13 cellular contexts compared by ENCODE assay signal in genomic region chr18:54389143-54389505, GRCh38. TPM values are rescaled to one million over a fixed set of nuclear protein-coding genes. Genes with fewer than 3 reads are reported as not detected.
DNase-seq lines count a peak whose midpoint lies in the region; ATAC-seq, FAIRE-seq and TF ChIP-seq lines count a peak whose summit lies in the region.
"Had no signal": no experiment of that assay in that cellular context is flagged by ENCODE, and none has a peak within 500 bp of the region (broad histone marks: within the 10 kb centered on the region; RNA-seq: fewer than 3 reads in every experiment).

No MANE protein-coding gene starts in this region.

- intact Hi-C loops in HCT116 (cut with micrococcal nuclease) = loop anchor here (5.0 kb wide), 1 partner anchor 117 kb away; no protein-coding TSS in a partner anchor
- intact Hi-C loops in Panc1 (cut with micrococcal nuclease; ENCODE audit: unreplicated experiment) = no loop called here

- H3K9me3 ChIP-seq in HCT116 (ENCODE audit: control insufficient read depth in 1 of 2, insufficient read depth in 1 of 2, low read depth in 1 of 2, low read length in 2 of 2) (no peaks in the 10 kb centered on the region), Panc1 (ENCODE audit: control insufficient read depth, insufficient read depth, low read depth, low read length) (no peaks in the 10 kb centered on the region), mesodermal cell (ENCODE audit: control insufficient read depth, low read length) (peaks cover 16% of the 10 kb centered on the region)
- H3K9me3 ChIP-seq: colonic mucosa, right atrium auricular region had no signal

- H3K27ac ChIP-seq in HCT116 (ENCODE audit: low read depth, low read length) = peak overlapping the region; percentile 75
- H3K27ac ChIP-seq in Panc1 (ENCODE audit: low read length) = 0 out of 2 replicates have a peak overlapping the region, but pooled peaks have one; percentile 19
- peak overlapping the region; percentile 94 for H3K27ac ChIP-seq in mesodermal cell (ENCODE audit: low read depth, low read length, severe bottlenecking)
- H3K27ac ChIP-seq: colonic mucosa, foreskin keratinocyte, right atrium auricular region had no signal

- CTCF ChIA-PET in HCT116 (lab: Charles Lee) (no interaction called here), Panc1 (lab: Charles Lee) (interaction anchor here (0.6 kb wide), 2 partner anchors 48 to 242 kb away, joined by 5 to 6 read pairs; no protein-coding TSS in a partner anchor)

- TF ChIP-seq RAD21 in HCT116 (IDR thresholded peaks at IDR 0.05; ENCODE audit: low read depth) = no peak

- H3K79me2 ChIP-seq in HCT116 (ENCODE audit: insufficient read depth, low read length) = no peaks in the 10 kb centered on the region

- TF ChIP-seq CTCF in HCT116 (IDR thresholded peaks at IDR 0.05 in 2 of 3, conservative IDR thresholded peaks at IDR 0.05 in 1 of 3; ENCODE audit: borderline replicate concordance in 1 of 3, insufficient read depth in 1 of 3, low read depth in 2 of 3, low read length in 2 of 3) (no peak), Panc1 (IDR thresholded peaks at IDR 0.05) (no peak)

- peak overlapping the region in 1 of 2 experiments; percentile 43; a peak in 2 of 4 replicates for H3K4me3 ChIP-seq in HCT116 (replicated peaks in 1 of 2; ENCODE audit: low read depth in 1 of 2, low read length in 2 of 2)
- H3K4me3 ChIP-seq in Panc1 (ENCODE audit: low read depth in 2 of 2, low read length in 2 of 2) = no peak overlapping the region
- H3K4me3 ChIP-seq in mesodermal cell (ENCODE audit: extremely low read depth, insufficient read depth, low read length, poor library complexity, severe bottlenecking) = no peak overlapping the region
- H3K4me3 ChIP-seq: colonic mucosa, right atrium auricular region had no signal

- ATAC-seq in GM18511 (IDR thresholded peaks at IDR 0.05; ENCODE audit: unreplicated experiment) (peak; percentile 19), HCT116 (peak; percentile 31), Panc1 (0 out of 2 replicates have a peak, but pooled peaks have one; percentile 9)

- no peak for DNase-seq in HCT116 (ENCODE audit: low read depth, low spot score)
- DNase-seq in Panc1 (ENCODE audit: low read depth, low spot score) = no peak
- no peak for DNase-seq in hypothalamus (lab: John Stamatoyannopoulos, UW)
- DNase-seq in dedifferentiated amniotic fluid mesenchymal stem cell (ENCODE audit: extremely low spot score) = no peak
- no peak for DNase-seq in urothelium cell line (ENCODE audit: low spot score)

- in situ Hi-C loops in Panc1 (cut with HindIII; ENCODE audit: low pct_unique_long_range_greater_than_20kb, low sequenced_read_pairs) = no loop called here

- RAD21 ChIA-PET in HCT116 (lab: Charles Lee; ENCODE audit: low non-redundant PET in 1 of 2, low total read pairs in 2 of 2, uncharacterized antibody in 2 of 2, unreplicated experiment in 2 of 2) = interaction anchor here in 1 of 2 experiments (0.7 kb wide), 1 partner anchor 282 kb away, joined by 3 read pairs; no protein-coding TSS in a partner anchor

- FAIRE-seq in urothelium cell line (lab: Jason Lieb, UNC) = no peak

- no TSS peak for BruUV-seq in HCT116 (replicated peaks; lab: Mats Ljungman, UMichigan)
- BruUV-seq in Panc1 (replicated peaks; lab: Mats Ljungman, UMichigan) = no TSS peak

- H3K36me3 ChIP-seq in HCT116 (ENCODE audit: control insufficient read depth in 1 of 2, insufficient read depth in 2 of 2, low read length in 2 of 2) (no peaks in the 10 kb centered on the region), Panc1 (ENCODE audit: control insufficient read depth, insufficient read depth, low read length) (no peaks in the 10 kb centered on the region), mesodermal cell (ENCODE audit: control insufficient read depth, insufficient read depth, low read length) (no peaks in the 10 kb centered on the region)
- H3K36me3 ChIP-seq: colonic mucosa, right atrium auricular region had no signal

- TF ChIP-seq POLR2A in HCT116 (IDR thresholded peaks at IDR 0.05; ENCODE audit: borderline replicate concordance, extremely low read depth, insufficient read depth, insufficient read length) = no peak

- H2AFZ ChIP-seq in HCT116 (ENCODE audit: low read depth, low read length, poor library complexity, severe bottlenecking) = peak overlapping the region; percentile 29

- peak overlapping the region; percentile 76 for H3K4me2 ChIP-seq in HCT116 (ENCODE audit: low read length)

- H3K4me1 ChIP-seq in HCT116 (ENCODE audit: control insufficient read depth in 1 of 2, insufficient read depth in 2 of 2, low read length in 2 of 2) (peaks cover 23 to 37% of the 10 kb centered on the region in 2 experiments), Panc1 (ENCODE audit: control insufficient read depth, insufficient read depth, low read length) (peaks cover 4% of the 10 kb centered on the region; the same call in 1 of the 2 replicates), mesodermal cell (ENCODE audit: control insufficient read depth, insufficient read depth, low read length, poor library complexity, severe bottlenecking) (peaks cover 30% of the 10 kb centered on the region)
- H3K4me1 ChIP-seq: colonic mucosa, right atrium auricular region had no signal

- no peaks in the 10 kb centered on the region for H3K9me2 ChIP-seq in HCT116 (ENCODE audit: insufficient read depth)

- WGBS in mesodermal cell (ENCODE audit: insufficient coverage in 2 of 2), 2 experiments = no CpG with 5 or more reads among the region's 2 CpGs

- POLR2A ChIA-PET in HCT116 (lab: Charles Lee) (no interaction called here), Panc1 (lab: Charles Lee) (no interaction called here)

- peak overlapping the region; percentile 54 for H3K9ac ChIP-seq in HCT116 (ENCODE audit: low read length)

- no peaks in the 10 kb centered on the region for H4K20me1 ChIP-seq in HCT116 (ENCODE audit: insufficient read depth)

- H3K27me3 ChIP-seq in HCT116 (ENCODE audit: insufficient read depth, low read length) = no peaks in the 10 kb centered on the region
- H3K27me3 ChIP-seq in Panc1 (ENCODE audit: control insufficient read depth, insufficient read depth, low read length) = no peaks in the 10 kb centered on the region
- H3K27me3 ChIP-seq: colonic mucosa, foreskin keratinocyte, right atrium auricular region had no signal

TF ChIP-seq in HCT116, 20 proteins besides CTCF, POLR2A, EP300 and RAD21:
- no peak for TF ChIP-seq EGR1 (IDR thresholded peaks at IDR 0.05; ENCODE audit: low read depth)
- no peak for TF ChIP-seq ATF3 (IDR thresholded peaks at IDR 0.05)
- no peak for TF ChIP-seq POLR2AphosphoS5 (IDR thresholded peaks at IDR 0.05; ENCODE audit: low read depth, low read length)
- no peak for TF ChIP-seq SRF (IDR thresholded peaks at IDR 0.05; ENCODE audit: low read depth)
- peak; percentile 24; the same call in 1 of the 2 replicates for TF ChIP-seq MAX (IDR thresholded peaks at IDR 0.05)
- peak; percentile 1; the same call in 1 of the 2 replicates for TF ChIP-seq CEBPB (IDR thresholded peaks at IDR 0.05; ENCODE audit: low read depth)

RNA-seq across cellular contexts. Expression of gene C18orf54, which starts 31.4 kb away (rescaled TPM):
- total RNA-seq in HCT116 (2021; ENCODE audit: unreplicated experiment) (10.0 TPM), Panc1 (2021; ENCODE audit: unreplicated experiment) (7.5 TPM)
- polyA plus RNA-seq in HCT116 (2012) = 1.5 and 2.5 TPM in 2 replicates
- 1.3 TPM for polyA plus RNA-seq in Panc1 (2012; ENCODE audit: insufficient read length)
- polyA plus RNA-seq in mesodermal cell (2013, experiment 1 of 2) = 24.1 TPM
- 25.6 TPM for polyA plus RNA-seq in mesodermal cell (2013, experiment 2 of 2)

RNA-seq across cellular contexts. Expression of gene STARD6, which starts 31.5 kb away (rescaled TPM):
- total RNA-seq in HCT116 (2021; ENCODE audit: unreplicated experiment) (not detected), Panc1 (2021; ENCODE audit: unreplicated experiment) (not detected)
- 0.20 TPM in 1 of 2 replicates, not detected in the other for polyA plus RNA-seq in HCT116 (2012)
- not detected for polyA plus RNA-seq in Panc1 (2012; ENCODE audit: insufficient read length)
- polyA plus RNA-seq in mesodermal cell (2013, experiment 1 of 2) = not detected
- polyA plus RNA-seq in mesodermal cell (2013, experiment 2 of 2) = not detected
- total RNA-seq: activated naive CD8-positive, alpha-beta T cell treated with anti-CD3 and anti-CD28 coated beads, Interleukin-2, amount 10 ng/mL, durations not matched to agents 7 days and 5 days; colonic mucosa; kidney epithelial cell; myocyte; right atrium auricular region had no signal

Comparison
In these comparisons a context has a peak if more than half of its experiments do, and no peak if none do; other contexts are left out.
1. H3K27ac ChIP-seq: peak in every context shown above with its lines; median percentile 94 in mesodermal cell; 75 in HCT116; 19 in Panc1.